ENCODE assay signal across 8 cellular contexts in the genomic region with DNA sequence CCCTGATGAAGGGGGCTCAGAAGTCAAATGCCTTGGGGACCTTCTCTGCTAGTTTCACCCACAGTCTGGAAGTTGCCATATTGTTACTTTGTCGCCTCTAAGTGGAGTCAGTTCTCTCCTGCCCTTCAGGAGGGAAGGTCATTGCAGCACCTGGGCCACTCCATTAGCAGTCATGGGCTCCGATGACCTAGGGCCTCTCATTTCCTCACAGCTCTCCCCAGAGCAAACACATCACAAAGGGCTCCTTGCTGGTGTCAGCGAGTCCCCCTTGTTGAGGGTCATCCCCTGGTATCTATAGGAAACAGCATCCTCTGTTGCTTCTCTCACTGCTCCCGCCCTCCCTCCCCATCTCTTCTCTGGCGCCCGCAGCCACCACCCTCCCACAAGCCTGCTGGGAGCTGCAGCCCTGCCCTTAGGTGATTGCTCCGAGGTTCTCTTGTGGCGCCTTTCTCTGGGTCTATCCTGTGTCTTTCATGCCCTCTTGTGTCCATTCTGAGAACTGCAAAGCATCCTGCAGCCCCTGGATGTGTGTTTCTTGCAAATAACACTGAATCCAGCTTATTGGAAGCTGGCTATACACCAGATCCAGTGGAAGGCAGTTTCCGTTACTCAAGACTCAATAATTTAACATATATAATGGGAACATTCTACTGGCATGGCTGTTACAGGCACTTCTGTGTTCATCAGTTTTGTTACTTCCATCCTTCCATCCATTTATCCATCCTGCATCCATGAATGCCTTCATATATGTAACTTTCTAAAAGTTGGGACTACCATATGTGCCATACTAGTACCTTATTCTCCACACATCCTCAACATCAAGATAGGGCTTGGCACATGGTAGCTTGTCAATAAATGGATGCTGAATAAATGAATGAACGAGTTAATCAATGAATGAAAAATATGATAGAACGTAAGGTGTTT. TPM values are rescaled to one million over a fixed set of nuclear protein-coding genes. Genes with fewer than 3 reads are reported as not detected.
DNase-seq lines count a peak whose midpoint lies in the region; ATAC-seq, FAIRE-seq and TF ChIP-seq lines count a peak whose summit lies in the region.
"Had no signal": no experiment of that assay in that cellular context is flagged by ENCODE, and none has a peak within 500 bp of the region (broad histone marks: within the 10 kb centered on the region; RNA-seq: fewer than 3 reads in every experiment).

No MANE protein-coding gene starts in this region.

- ATAC-seq in activated T-cell treated with anti-CD3 and anti-CD28 coated beads, Interleukin-2, amount 50 U/mL, for 72 hours (replicated peaks in 1 of 2): peak; percentile 71 to 75

- intact Hi-C loops in OCI-LY7 (cut with micrococcal nuclease; ENCODE audit: unreplicated experiment) (loop anchor here (5.0 kb wide), 1 partner anchor 826 kb away; a partner anchor contains a TSS), vagina (cut with DNase I) (loop anchor here (10.0 kb wide), 1 partner anchor 479 kb away; no protein-coding TSS in a partner anchor)

- H3K4me2 ChIP-seq in OCI-LY7 (ENCODE audit: low read length) (no peak overlapping the region), osteoblast (ENCODE audit: insufficient read depth, low read length) (no peak overlapping the region)

- H3K9me3 Mint-ChIP-seq in activated T-cell treated with anti-CD3 and anti-CD28 coated beads, Interleukin-2, amount 50 U/mL, for 72 hours: no peaks in the 10 kb centered on the region

- H3K27ac ChIP-seq in OCI-LY7 (ENCODE audit: low read depth, low read length, poor library complexity, severe bottlenecking) (no peak overlapping the region), osteoblast (ENCODE audit: low read depth, low read length) (no peak overlapping the region), vagina (no peak overlapping the region)

- CTCF ChIA-PET in OCI-LY7 (lab: Charles Lee; ENCODE audit: unreplicated experiment): interaction anchor here (0.6 kb wide), 1 partner anchor 475 kb away, joined by 4 read pairs; no protein-coding TSS in a partner anchor

- no peaks in the 10 kb centered on the region for H3K36me3 Mint-ChIP-seq in activated T-cell treated with anti-CD3 and anti-CD28 coated beads, Interleukin-2, amount 50 U/mL, for 72 hours (ENCODE audit: insufficient read depth in 2 of 2)

- in situ Hi-C loops in KBM-7 (cut with MboI; ENCODE audit: low pct_unique_long_range_greater_than_20kb, low sequenced_read_pairs): loop anchor here (25.0 kb wide), 1 partner anchor 471 kb away; no protein-coding TSS in a partner anchor

- H3K27me3 ChIP-seq in osteoblast (ENCODE audit: insufficient read depth, low read length) (no peaks in the 10 kb centered on the region), vagina (no peaks in the 10 kb centered on the region)

- no peak overlapping the region for H3K27ac Mint-ChIP-seq in activated T-cell treated with anti-CD3 and anti-CD28 coated beads, Interleukin-2, amount 50 U/mL, for 72 hours

- H3K9me3 ChIP-seq in OCI-LY7 (ENCODE audit: low read length) (no peaks in the 10 kb centered on the region), osteoblast (ENCODE audit: low read depth, low read length) (no peaks in the 10 kb centered on the region), vagina (no peaks in the 10 kb centered on the region)

- POLR2A ChIA-PET in OCI-LY7 (lab: Charles Lee): interaction anchor here (0.6 kb wide), 1 partner anchor 558 kb away, joined by 3 read pairs; no protein-coding TSS in a partner anchor

- no TSS peak for BruUV-seq in OCI-LY7 (replicated peaks; lab: Mats Ljungman, UMichigan)

- DNase-seq in GM12865 (ENCODE audit: low read depth) (peak; percentile 71), KBM-7 (peak; percentile 84), OCI-LY7 (ENCODE audit: low spot score) (peak; percentile 63), frontal cortex (ENCODE audit: low spot score in 2 of 2) (peak; percentile 14 to 54), osteoblast (ENCODE audit: insufficient read length, low spot score, missing footprints) (peak; percentile 43), vagina (ENCODE audit: extremely low spot score in 2 of 2) (no peak)
- DNase-seq in activated T-cell treated with anti-CD3 and anti-CD28 coated beads, Interleukin-2, amount 50 U/mL, for 72 hours: peak; percentile 52 to 59

- peaks cover 10% of the 10 kb centered on the region for H3K27me3 Mint-ChIP-seq in activated T-cell treated with anti-CD3 and anti-CD28 coated beads, Interleukin-2, amount 50 U/mL, for 72 hours (ENCODE audit: low read depth)

- H3K4me1 Mint-ChIP-seq in activated T-cell treated with anti-CD3 and anti-CD28 coated beads, Interleukin-2, amount 50 U/mL, for 72 hours (ENCODE audit: low read depth): peaks cover 5% of the 10 kb centered on the region

- H3K79me2 ChIP-seq in OCI-LY7 (ENCODE audit: insufficient read depth, low read depth, low read length): no peaks in the 10 kb centered on the region
- H3K79me2 ChIP-seq in osteoblast (ENCODE audit: insufficient read depth, low read length): no peaks in the 10 kb centered on the region

- no peak for TF ChIP-seq POLR2A in vagina (IDR thresholded peaks at IDR 0.05)

- H3K4me3 Mint-ChIP-seq in activated T-cell treated with anti-CD3 and anti-CD28 coated beads, Interleukin-2, amount 50 U/mL, for 72 hours: no peak overlapping the region

- H2AFZ ChIP-seq in OCI-LY7 (ENCODE audit: low read length) (0 out of 2 replicates have a peak overlapping the region, but pooled peaks have one; percentile 40), osteoblast (ENCODE audit: low read length) (no peak overlapping the region)

- TF ChIP-seq CTCF in GM12865 (IDR thresholded peaks at IDR 0.05; ENCODE audit: insufficient read depth, low read depth, low read length, missing control alignments) (peak; percentile 73), OCI-LY7 (conservative IDR thresholded peaks at IDR 0.05; ENCODE audit: low read length) (peak; percentile 81), osteoblast (IDR thresholded peaks at IDR 0.05; ENCODE audit: extremely low read depth, low read depth, low read length) (peak; percentile 64), vagina (IDR thresholded peaks at IDR 0.05) (peak; percentile 42 to 67 (median 44))

- H3K4me1 ChIP-seq in OCI-LY7 (ENCODE audit: insufficient read depth, low read length, poor library complexity, severe bottlenecking) (no peaks in the 10 kb centered on the region), osteoblast (ENCODE audit: insufficient read depth, low read length) (no peaks in the 10 kb centered on the region), vagina (peaks cover 7% of the 10 kb centered on the region)

- no peaks in the 10 kb centered on the region for H4K20me1 ChIP-seq in OCI-LY7 (ENCODE audit: insufficient read depth, low read length)
- H4K20me1 ChIP-seq in osteoblast (ENCODE audit: insufficient read depth, low read length): no peaks in the 10 kb centered on the region

- H3K4me3 ChIP-seq in GM12865 (ENCODE audit: low read depth, low read length): no peak overlapping the region
- no peak overlapping the region for H3K4me3 ChIP-seq in OCI-LY7 (ENCODE audit: low read depth, low read length, poor library complexity, severe bottlenecking)
- H3K4me3 ChIP-seq in osteoblast (ENCODE audit: insufficient read depth, low read length): no peak overlapping the region
- H3K4me3 ChIP-seq in vagina: no peak overlapping the region

- H3K9me2 ChIP-seq in OCI-LY7 (ENCODE audit: insufficient read depth, low read length): no peaks in the 10 kb centered on the region

- no peaks in the 10 kb centered on the region for H3K36me3 ChIP-seq in OCI-LY7 (ENCODE audit: insufficient read depth, low read length)
- H3K36me3 ChIP-seq in osteoblast (ENCODE audit: insufficient read depth, low read length): no peaks in the 10 kb centered on the region
- H3K36me3 ChIP-seq in vagina: no peaks in the 10 kb centered on the region

- no peak for FAIRE-seq in frontal cortex (lab: Jason Lieb, UNC)
- FAIRE-seq: colon had no signal

RNA-seq across cellular contexts. Expression of a gene that starts 21.2 kb away (rescaled TPM):
- not detected in 2 replicates for total RNA-seq in OCI-LY7 (2014; rRNA removed; shearing (Covaris generic))
- total RNA-seq in OCI-LY7 (2022) (not detected in 2 replicates), frontal cortex (not detected), osteoblast (not detected in 2 replicates), vagina (not detected)
- total RNA-seq in activated T-cell treated with anti-CD3 and anti-CD28 coated beads, Interleukin-2, amount 50 U/mL, for 72 hours: not detected

RNA-seq across cellular contexts. Expression of a gene that starts 26.0 kb away (rescaled TPM):
- not detected in 2 replicates for total RNA-seq in OCI-LY7 (2014; rRNA removed; shearing (Covaris generic))
- not detected in 2 replicates for total RNA-seq in OCI-LY7 (2022)
- total RNA-seq in activated T-cell treated with anti-CD3 and anti-CD28 coated beads, Interleukin-2, amount 50 U/mL, for 72 hours: not detected
- under 0.01 TPM for total RNA-seq in frontal cortex
- 11.9 and 14.4 TPM in 2 replicates for total RNA-seq in osteoblast
- 2.9 TPM for total RNA-seq in vagina

RNA-seq across cellular contexts. Expression of a gene that starts 30.9 kb away (rescaled TPM):
- not detected in 2 replicates for total RNA-seq in OCI-LY7 (2014; rRNA removed; shearing (Covaris generic))
- total RNA-seq in OCI-LY7 (2022) (not detected in 2 replicates), frontal cortex (not detected), osteoblast (not detected in 2 replicates), vagina (not detected)
- total RNA-seq in activated T-cell treated with anti-CD3 and anti-CD28 coated beads, Interleukin-2, amount 50 U/mL, for 72 hours: not detected

RNA-seq across cellular contexts. Expression of a gene that starts 56.1 kb away (rescaled TPM):
- not detected in 2 replicates for total RNA-seq in OCI-LY7 (2014; rRNA removed; shearing (Covaris generic))
- total RNA-seq in OCI-LY7 (2022): not detected in 2 replicates
- total RNA-seq in activated T-cell treated with anti-CD3 and anti-CD28 coated beads, Interleukin-2, amount 50 U/mL, for 72 hours: not detected
- total RNA-seq in frontal cortex: under 0.01 TPM
- not detected in 2 replicates for total RNA-seq in osteoblast
- not detected for total RNA-seq in vagina

Comparison
In these comparisons a context has a peak if more than half of its experiments do, and no peak if none do; other contexts are left out.
1. DNase-seq: peak in GM12865 (single experiment), KBM-7 (single experiment), OCI-LY7 (single experiment), activated T-cell treated with anti-CD3 and anti-CD28 coated beads, Interleukin-2, amount 50 U/mL, for 72 hours (2 of 2), frontal cortex (2 of 2) and osteoblast (single experiment); none in vagina (0 of 2).
2. Peak in every context shown above with its lines, with median percentiles within 50 percentile points of each other: CTCF ChIP-seq.